20 cellular contexts compared by ENCODE assay signal in genomic region chr2:127639111-127639474, GRCh38. TPM values are rescaled to one million over a fixed set of nuclear protein-coding genes. Genes with fewer than 3 reads are reported as not detected.
DNase-seq lines count a peak whose midpoint lies in the region; ATAC-seq and TF ChIP-seq lines count a peak whose summit lies in the region.
"Had no signal": no experiment of that assay in that cellular context is flagged by ENCODE, and none has a peak within 500 bp of the region (broad histone marks: within the 10 kb centered on the region; RNA-seq: fewer than 3 reads in every experiment).

No MANE protein-coding gene starts in this region.

- intact Hi-C loops in activated CD8-positive, alpha-beta T cell treated with anti-CD3 and anti-CD28 coated beads for 36 hours (cut with micrococcal nuclease) = no loop called here
- intact Hi-C loops in activated B cell treated with CpG ODN at 0.5 μM for 24 hours (cut with micrococcal nuclease) = loop anchor here (10.0 kb wide), 1 partner anchor 554 kb away; no protein-coding TSS in a partner anchor

- H3K27me3 ChIP-seq in thymus (ENCODE audit: control insufficient read depth, insufficient read depth) = no peaks in the 10 kb centered on the region
- H3K27me3 ChIP-seq: brain microvascular endothelial cell had no signal

- H3K36me3 Mint-ChIP-seq in activated CD8-positive, alpha-beta T cell treated with anti-CD3 and anti-CD28 coated beads, Interleukin-2, amount 10 ng/mL, durations not matched to agents 7 days and 5 days (ENCODE audit: low read depth) = peaks cover 6% of the 10 kb centered on the region
- no peaks in the 10 kb centered on the region for H3K36me3 Mint-ChIP-seq in activated CD8-positive, alpha-beta T cell treated with anti-CD3 and anti-CD28 coated beads for 36 hours (ENCODE audit: low read depth)
- no peaks in the 10 kb centered on the region for H3K36me3 Mint-ChIP-seq in activated B cell treated with CpG ODN at 0.5 μM for 24 hours (ENCODE audit: low read depth)
- no peaks in the 10 kb centered on the region for H3K36me3 Mint-ChIP-seq in mesothelial cell of epicardium
- H3K36me3 Mint-ChIP-seq: stimulated activated effector memory CD8-positive, alpha-beta T cell treated with anti-CD3 and anti-CD28 coated beads, Interleukin-12 subunit alpha, Interleukin-12 subunit beta, amount 100 ng/mL, for 72 hours had no signal

- CTCF ChIA-PET in activated CD8-positive, alpha-beta T cell treated with anti-CD3 and anti-CD28 coated beads, Interleukin-2, amount 10 ng/mL, durations not matched to agents 7 days and 5 days (lab: Charles Lee) = interaction anchor here (1.0 to 6.7 kb wide), 4 partner anchors 10 to 112 kb away, joined by 3 to 72 read pairs (median 14); no protein-coding TSS in a partner anchor
- CTCF ChIA-PET in activated CD8-positive, alpha-beta T cell treated with anti-CD3 and anti-CD28 coated beads for 36 hours (lab: Charles Lee) = interaction anchor here (1.0 to 5.9 kb wide), 4 partner anchors 10 to 47 kb away, joined by 4 to 39 read pairs (median 16); no protein-coding TSS in a partner anchor
- CTCF ChIA-PET in activated B cell treated with CpG ODN at 0.5 μM for 24 hours (lab: Charles Lee) = interaction anchor here (1.3 to 6.2 kb wide), 5 partner anchors 10 to 48 kb away, joined by 4 to 41 read pairs (median 4); no protein-coding TSS in a partner anchor

- H3K4me1 Mint-ChIP-seq in activated CD8-positive, alpha-beta T cell treated with anti-CD3 and anti-CD28 coated beads, Interleukin-2, amount 10 ng/mL, durations not matched to agents 7 days and 5 days (ENCODE audit: low read depth) = peaks cover 48% of the 10 kb centered on the region
- H3K4me1 Mint-ChIP-seq in activated CD8-positive, alpha-beta T cell treated with anti-CD3 and anti-CD28 coated beads for 36 hours (ENCODE audit: low read depth) = peaks cover 52% of the 10 kb centered on the region
- peaks cover 79% of the 10 kb centered on the region for H3K4me1 Mint-ChIP-seq in activated B cell treated with CpG ODN at 0.5 μM for 24 hours
- H3K4me1 Mint-ChIP-seq in mesothelial cell of epicardium = peaks cover 7% of the 10 kb centered on the region

- TF ChIP-seq CTCF in activated CD8-positive, alpha-beta T cell treated with anti-CD3 and anti-CD28 coated beads for 36 hours (IDR thresholded peaks at IDR 0.05) = no peak
- TF ChIP-seq CTCF in activated B cell treated with CpG ODN at 0.5 μM for 24 hours (IDR thresholded peaks at IDR 0.05) (no peak), mesothelial cell of epicardium (IDR thresholded peaks at IDR 0.05; ENCODE audit: unreplicated experiment) (no peak)

- no peak for ATAC-seq in activated CD8-positive, alpha-beta T cell treated with anti-CD3 and anti-CD28 coated beads, Interleukin-2, amount 10 ng/mL, durations not matched to agents 7 days and 5 days
- no peak for ATAC-seq in activated CD8-positive, alpha-beta T cell treated with anti-CD3 and anti-CD28 coated beads for 36 hours
- ATAC-seq in activated B cell treated with CpG ODN at 0.5 μM for 24 hours (ENCODE audit: low read depth) = no peak
- ATAC-seq: activated T-helper 17 cell treated with anti-CD3 and anti-CD28 coated beads, Interleukin-2, amount 50 U/mL, for 72 hours; stimulated activated effector memory CD8-positive, alpha-beta T cell treated with anti-CD3 and anti-CD28 coated beads, Interleukin-12 subunit alpha, Interleukin-12 subunit beta, amount 100 ng/mL, for 72 hours had no signal

- peak overlapping the region; percentile 84 for H3K27ac ChIP-seq in thymus (ENCODE audit: low read depth)
- H3K27ac ChIP-seq: brain microvascular endothelial cell had no signal

- H3K27ac Mint-ChIP-seq in activated CD8-positive, alpha-beta T cell treated with anti-CD3 and anti-CD28 coated beads, Interleukin-2, amount 10 ng/mL, durations not matched to agents 7 days and 5 days = peak overlapping the region; percentile 89
- H3K27ac Mint-ChIP-seq in activated CD8-positive, alpha-beta T cell treated with anti-CD3 and anti-CD28 coated beads for 36 hours = no peak overlapping the region
- H3K27ac Mint-ChIP-seq in activated B cell treated with CpG ODN at 0.5 μM for 24 hours = peak overlapping the region; percentile 93
- H3K27ac Mint-ChIP-seq in mesothelial cell of epicardium = peak overlapping the region; percentile 72
- H3K27ac Mint-ChIP-seq: activated T-helper 17 cell treated with anti-CD3 and anti-CD28 coated beads, Interleukin-2, amount 50 U/mL, for 72 hours; stimulated activated effector memory CD8-positive, alpha-beta T cell treated with anti-CD3 and anti-CD28 coated beads, Interleukin-12 subunit alpha, Interleukin-12 subunit beta, amount 100 ng/mL, for 72 hours had no signal

- no peak overlapping the region for H3K4me3 Mint-ChIP-seq in activated CD8-positive, alpha-beta T cell treated with anti-CD3 and anti-CD28 coated beads, Interleukin-2, amount 10 ng/mL, durations not matched to agents 7 days and 5 days
- no peak overlapping the region for H3K4me3 Mint-ChIP-seq in activated CD8-positive, alpha-beta T cell treated with anti-CD3 and anti-CD28 coated beads for 36 hours
- H3K4me3 Mint-ChIP-seq in activated B cell treated with CpG ODN at 0.5 μM for 24 hours (no peak overlapping the region), mesothelial cell of epicardium (no peak overlapping the region)
- H3K4me3 Mint-ChIP-seq: activated T-helper 17 cell treated with anti-CD3 and anti-CD28 coated beads, Interleukin-2, amount 50 U/mL, for 72 hours; stimulated activated effector memory CD8-positive, alpha-beta T cell treated with anti-CD3 and anti-CD28 coated beads, Interleukin-12 subunit alpha, Interleukin-12 subunit beta, amount 100 ng/mL, for 72 hours had no signal

- no peaks in the 10 kb centered on the region for H3K27me3 Mint-ChIP-seq in activated CD8-positive, alpha-beta T cell treated with anti-CD3 and anti-CD28 coated beads, Interleukin-2, amount 10 ng/mL, durations not matched to agents 7 days and 5 days (ENCODE audit: low read depth)
- no peaks in the 10 kb centered on the region for H3K27me3 Mint-ChIP-seq in activated CD8-positive, alpha-beta T cell treated with anti-CD3 and anti-CD28 coated beads for 36 hours
- H3K27me3 Mint-ChIP-seq in activated B cell treated with CpG ODN at 0.5 μM for 24 hours = no peaks in the 10 kb centered on the region
- no peaks in the 10 kb centered on the region for H3K27me3 Mint-ChIP-seq in mesothelial cell of epicardium (ENCODE audit: low read depth)
- H3K27me3 Mint-ChIP-seq: activated T-helper 17 cell treated with anti-CD3 and anti-CD28 coated beads, Interleukin-2, amount 50 U/mL, for 72 hours had no signal

- 94% methylated on average over 13 of the region's 13 CpGs for WGBS in thymus

- H3K36me3 ChIP-seq in thymus (ENCODE audit: control insufficient read depth, insufficient read depth) = no peaks in the 10 kb centered on the region
- H3K36me3 ChIP-seq: brain microvascular endothelial cell had no signal

- H3K9me3 ChIP-seq in thymus (ENCODE audit: control insufficient read depth) = no peaks in the 10 kb centered on the region

- POLR2A ChIA-PET in activated CD8-positive, alpha-beta T cell treated with anti-CD3 and anti-CD28 coated beads, Interleukin-2, amount 10 ng/mL, durations not matched to agents 7 days and 5 days (lab: Charles Lee) = interaction anchor here (1.5 kb wide), 1 partner anchor 345 kb away, joined by 3 read pairs; the partner anchor contains the start of gene ERCC3
- POLR2A ChIA-PET in activated CD8-positive, alpha-beta T cell treated with anti-CD3 and anti-CD28 coated beads for 36 hours (lab: Charles Lee) = interaction anchor here (0.8 to 1.5 kb wide), 2 partner anchors 10 to 48 kb away, joined by 4 to 5 read pairs; no protein-coding TSS in a partner anchor
- POLR2A ChIA-PET in activated B cell treated with CpG ODN at 0.5 μM for 24 hours (lab: Charles Lee) = interaction anchor here (0.9 to 5.2 kb wide), 3 partner anchors 62 to 559 kb away, joined by 4 to 24 read pairs (median 6); partner anchors contain the start of genes IWS1 and SFT2D3

- H3K9me3 Mint-ChIP-seq in activated CD8-positive, alpha-beta T cell treated with anti-CD3 and anti-CD28 coated beads, Interleukin-2, amount 10 ng/mL, durations not matched to agents 7 days and 5 days (ENCODE audit: insufficient read depth) = no peaks in the 10 kb centered on the region
- no peaks in the 10 kb centered on the region for H3K9me3 Mint-ChIP-seq in activated CD8-positive, alpha-beta T cell treated with anti-CD3 and anti-CD28 coated beads for 36 hours
- H3K9me3 Mint-ChIP-seq in activated B cell treated with CpG ODN at 0.5 μM for 24 hours (no peaks in the 10 kb centered on the region), mesothelial cell of epicardium (no peaks in the 10 kb centered on the region)
- H3K9me3 Mint-ChIP-seq: activated T-helper 17 cell treated with anti-CD3 and anti-CD28 coated beads, Interleukin-2, amount 50 U/mL, for 72 hours; stimulated activated effector memory CD8-positive, alpha-beta T cell treated with anti-CD3 and anti-CD28 coated beads, Interleukin-12 subunit alpha, Interleukin-12 subunit beta, amount 100 ng/mL, for 72 hours had no signal

- DNase-seq in activated CD8-positive, alpha-beta T cell treated with anti-CD3 and anti-CD28 coated beads, Interleukin-2, amount 10 ng/mL, durations not matched to agents 7 days and 5 days = no peak
- no peak for DNase-seq in activated CD8-positive, alpha-beta T cell treated with anti-CD3 and anti-CD28 coated beads for 36 hours
- DNase-seq in activated B cell treated with CpG ODN at 0.5 μM for 24 hours (no peak), mesothelial cell of epicardium (ENCODE audit: low spot score in 2 of 2, unreplicated experiment in 2 of 2) (no peak), NCI-H1048 (lab: John Stamatoyannopoulos, UW) (no peak), foreskin melanocyte (no peak), NCI-H2107 treated with DMSO at 0.1 percent for 48 hours (lab: John Stamatoyannopoulos, UW; ENCODE audit: unreplicated experiment) (no peak)
- DNase-seq: activated CD4-positive, alpha-beta T cell treated with anti-CD3 and anti-CD28 coated beads, Interleukin-2, amount 50 U/mL, for 1 hour; brain microvascular endothelial cell; Calu3; GOT3; Kasumi-1; NCI-H1694; NCI-H510A; OCI-M1; stimulated activated CD4-positive, alpha-beta T cell treated with anti-CD3 and anti-CD28 coated beads, Interleukin-4, amount 100 ng/mL, for 24 hours had no signal

- H3K4me3 ChIP-seq in thymus (ENCODE audit: low read length) = no peak overlapping the region

- H3K4me1 ChIP-seq in thymus (ENCODE audit: control insufficient read depth, insufficient read depth, low read length) = peaks cover 51% of the 10 kb centered on the region

RNA-seq across cellular contexts. Expression of gene GPR17, which starts 6.9 kb away (rescaled TPM):
- not detected for total RNA-seq in activated CD8-positive, alpha-beta T cell treated with anti-CD3 and anti-CD28 coated beads, Interleukin-2, amount 10 ng/mL, durations not matched to agents 7 days and 5 days
- total RNA-seq in activated CD8-positive, alpha-beta T cell treated with anti-CD3 and anti-CD28 coated beads for 36 hours = not detected
- not detected in 2 replicates for total RNA-seq in activated B cell treated with CpG ODN at 0.5 μM for 24 hours
- not detected in 3 replicates for total RNA-seq in mesothelial cell of epicardium
- polyA plus RNA-seq in thymus = 0.07 TPM
- total RNA-seq: activated T-helper 17 cell treated with anti-CD3 and anti-CD28 coated beads, Interleukin-2, amount 50 U/mL, for 72 hours; Calu3; T-helper 1 cell treated with Interleukin-12 subunit alpha and Interleukin-12 subunit beta and Interleukin-4 antibody, amounts not matched to agents 30 ng/mL and 1 ng/mL, for 36 hours had no signal

RNA-seq across cellular contexts. Expression of gene LIMS2, which starts 36.2 kb away (rescaled TPM):
- 10 to 100 TPM; 35.3 to 38.3 TPM for total RNA-seq in activated CD8-positive, alpha-beta T cell treated with anti-CD3 and anti-CD28 coated beads, Interleukin-2, amount 10 ng/mL, durations not matched to agents 7 days and 5 days
- total RNA-seq in activated CD8-positive, alpha-beta T cell treated with anti-CD3 and anti-CD28 coated beads for 36 hours = 10 to 100 TPM; 22.1 to 23.6 TPM
- total RNA-seq in activated B cell treated with CpG ODN at 0.5 μM for 24 hours (5.1 and 5.3 TPM in 2 replicates), mesothelial cell of epicardium (11.9 to 13.0 TPM (median 11.9 TPM) in 3 replicates)
- polyA plus RNA-seq in thymus = 45.1 TPM
